In genomic region chr18:45590546-45590945, GRCh38 we compare ENCODE assay signal across 30 cellular contexts. TPM values are rescaled to one million over a fixed set of nuclear protein-coding genes. Genes with fewer than 3 reads are reported as not detected.
DNase-seq lines count a peak whose midpoint lies in the region; ATAC-seq, FAIRE-seq and TF ChIP-seq lines count a peak whose summit lies in the region.
"Had no signal": no experiment of that assay in that cellular context is flagged by ENCODE, and none has a peak within 500 bp of the region (broad histone marks: within the 10 kb centered on the region; RNA-seq: fewer than 3 reads in every experiment).

No MANE protein-coding gene starts in this region.

- H4K91ac ChIP-seq in H1 (replicated peaks; ENCODE audit: insufficient read length, low read length), result no peak overlapping the region

- CTCF ChIA-PET in H1 (lab: Charles Lee; ENCODE audit: partially characterized antibody), result interaction anchor here (1.1 to 2.3 kb wide), 7 partner anchors 9 to 30 kb away, joined by 3 to 6 read pairs (median 5); no protein-coding TSS in a partner anchor
- CTCF ChIA-PET in activated naive CD4-positive, alpha-beta T cell treated with anti-CD3 and anti-CD28 coated beads, Interleukin-2, amount 10 ng/mL, durations not matched to agents 7 days and 5 days (lab: Charles Lee), result no interaction called here

- H2AK5ac ChIP-seq in H1 (ENCODE audit: low read depth, low read length), result no peak overlapping the region

- H3K9ac ChIP-seq in H1 (replicated peaks in 1 of 4; ENCODE audit: extremely low read depth in 1 of 4, low read depth in 3 of 4, low read length in 3 of 4), result no peak overlapping the region
- H3K9ac ChIP-seq in smooth muscle cell (ENCODE audit: low read depth), result no peak overlapping the region

- H3K27ac Mint-ChIP-seq in activated naive CD4-positive, alpha-beta T cell treated with anti-CD3 and anti-CD28 coated beads, Interleukin-2, amount 10 ng/mL, durations not matched to agents 7 days and 5 days, result no peak overlapping the region
- H3K27ac Mint-ChIP-seq: activated naive CD8-positive, alpha-beta T cell; activated T-helper 17 cell treated with anti-CD3 and anti-CD28 coated beads, Interleukin-2, amount 50 U/mL, for 72 hours; CD14-positive monocyte; memory B cell; stimulated activated naive CD8-positive, alpha-beta T cell treated with anti-CD3 and anti-CD28 coated beads, Interleukin-15, amount 100 ng/mL, for 72 hours had no signal

- no peak overlapping the region for H3K14ac ChIP-seq in H1 (ENCODE audit: insufficient read length)

- H3K79me1 ChIP-seq in H1 (ENCODE audit: low read depth, low read length), result no peaks in the 10 kb centered on the region

- H2AFZ ChIP-seq in H1 (ENCODE audit: low read length) (no peak overlapping the region), smooth muscle cell (ENCODE audit: low read depth) (no peak overlapping the region)
- H2AFZ ChIP-seq: PC-9 had no signal

- H3K27me3 Mint-ChIP-seq in activated naive CD4-positive, alpha-beta T cell treated with anti-CD3 and anti-CD28 coated beads, Interleukin-2, amount 10 ng/mL, durations not matched to agents 7 days and 5 days, result peaks cover 13% of the 10 kb centered on the region
- H3K27me3 Mint-ChIP-seq: activated naive CD8-positive, alpha-beta T cell; naive B cell; stimulated activated naive CD8-positive, alpha-beta T cell treated with anti-CD3 and anti-CD28 coated beads, Interleukin-15, amount 100 ng/mL, for 72 hours had no signal

- H3K79me2 ChIP-seq in H1 (ENCODE audit: control insufficient read depth in 1 of 2, insufficient read depth in 2 of 2, low read length in 2 of 2) (no peaks in the 10 kb centered on the region), smooth muscle cell (ENCODE audit: low read depth) (no peaks in the 10 kb centered on the region)

- no peaks in the 10 kb centered on the region for H3K36me3 ChIP-seq in H1 (ENCODE audit: control insufficient read depth in 2 of 4, insufficient read depth in 4 of 4, low read length in 3 of 4)
- H3K36me3 ChIP-seq in smooth muscle cell (ENCODE audit: low read depth), result no peaks in the 10 kb centered on the region
- H3K36me3 ChIP-seq: thyroid gland had no signal

- H3K56ac ChIP-seq in H1 (replicated peaks; ENCODE audit: insufficient read length, low read depth, low read length), result no peak overlapping the region

- H3K27ac ChIP-seq in H1 (ENCODE audit: low read depth, low read length), result no peak overlapping the region
- H3K27ac ChIP-seq in smooth muscle cell (ENCODE audit: low read depth), result no peak overlapping the region
- H3K27ac ChIP-seq: PC-9, thyroid gland had no signal

- H3F3A ChIP-seq in smooth muscle cell (ENCODE audit: low read depth), result peaks cover 28% of the 10 kb centered on the region

- no peak for TF ChIP-seq POLR2A in H1 (IDR thresholded peaks at IDR 0.05; ENCODE audit: control extremely low read depth in 1 of 2, low read depth in 2 of 2, low read length in 2 of 2)

- TF ChIP-seq RAD21 in Ishikawa (IDR thresholded peaks at IDR 0.05; ENCODE audit: low read depth) (no peak), H1 (IDR thresholded peaks at IDR 0.05 in 1 of 2, conservative IDR thresholded peaks at IDR 0.05 in 1 of 2; ENCODE audit: low read depth in 2 of 2, low read length in 2 of 2) (no peak)

- H3K23me2 ChIP-seq in H1 (ENCODE audit: low read depth, low read length), result no peaks in the 10 kb centered on the region

- H3K9me3 Mint-ChIP-seq in activated naive CD4-positive, alpha-beta T cell treated with anti-CD3 and anti-CD28 coated beads, Interleukin-2, amount 10 ng/mL, durations not matched to agents 7 days and 5 days, result no peaks in the 10 kb centered on the region
- H3K9me3 Mint-ChIP-seq: activated T-helper 17 cell treated with anti-CD3 and anti-CD28 coated beads, Interleukin-2, amount 50 U/mL, for 72 hours; H9; memory B cell; naive B cell; stimulated activated naive CD8-positive, alpha-beta T cell treated with anti-CD3 and anti-CD28 coated beads, Interleukin-15, amount 100 ng/mL, for 72 hours had no signal

- POLR2A ChIA-PET in H1 (lab: Charles Lee; ENCODE audit: partially characterized antibody), result interaction anchor here (1.0 to 1.3 kb wide), 2 partner anchors 10 kb away, joined by 3 read pairs; no protein-coding TSS in a partner anchor

- H3K36me3 Mint-ChIP-seq in activated naive CD4-positive, alpha-beta T cell treated with anti-CD3 and anti-CD28 coated beads, Interleukin-2, amount 10 ng/mL, durations not matched to agents 7 days and 5 days, result no peaks in the 10 kb centered on the region
- H3K36me3 Mint-ChIP-seq: activated naive CD8-positive, alpha-beta T cell; CD14-positive monocyte; memory B cell; naive B cell had no signal

- H3K18ac ChIP-seq in H1 (ENCODE audit: extremely low read depth, low read length), result no peak overlapping the region

- intact Hi-C loops in left colon (cut with DNase I, micrococcal nuclease), result no loop called here

- H3K4me1 ChIP-seq in H1 (replicated peaks in 1 of 4; ENCODE audit: control insufficient read depth in 3 of 4, insufficient read depth in 4 of 4, low read length in 3 of 4), result peaks cover 7 to 20% (median 13%) of the 10 kb centered on the region in 4 experiments; a peak in 6 of 7 replicates
- peaks cover 11% of the 10 kb centered on the region for H3K4me1 ChIP-seq in smooth muscle cell (ENCODE audit: low read depth)
- H3K4me1 ChIP-seq: thyroid gland had no signal

- no peak overlapping the region for H3K23ac ChIP-seq in H1 (ENCODE audit: insufficient read length)

- H3K9me3 ChIP-seq in H1 (ENCODE audit: insufficient read depth in 2 of 2, low read depth in 1 of 2, low read length in 1 of 2), result no peaks in the 10 kb centered on the region
- H3K9me3 ChIP-seq in smooth muscle cell (replicated peaks; ENCODE audit: low read depth), result no peaks in the 10 kb centered on the region
- H3K9me3 ChIP-seq: thyroid gland had no signal

- no peak overlapping the region for H2BK120ac ChIP-seq in H1 (replicated peaks; ENCODE audit: low read depth, low read length)

- no peak overlapping the region for H3K4ac ChIP-seq in H1 (replicated peaks; ENCODE audit: insufficient read length, low read depth, low read length)

- H3K4me3 Mint-ChIP-seq in activated naive CD4-positive, alpha-beta T cell treated with anti-CD3 and anti-CD28 coated beads, Interleukin-2, amount 10 ng/mL, durations not matched to agents 7 days and 5 days, result no peak overlapping the region
- H3K4me3 Mint-ChIP-seq: activated naive CD8-positive, alpha-beta T cell; activated T-helper 17 cell treated with anti-CD3 and anti-CD28 coated beads, Interleukin-2, amount 50 U/mL, for 72 hours; CD14-positive monocyte; H9; memory B cell; naive B cell; stimulated activated naive CD8-positive, alpha-beta T cell treated with anti-CD3 and anti-CD28 coated beads, Interleukin-15, amount 100 ng/mL, for 72 hours had no signal

- no peak overlapping the region for H4K8ac ChIP-seq in H1 (ENCODE audit: extremely low read depth, insufficient read depth, low read length)

- H3K4me3 ChIP-seq in H1 (ENCODE audit: extremely low read depth in 1 of 4, insufficient read depth in 2 of 4, low read depth in 3 of 4, low read length in 4 of 4), result no peak overlapping the region
- H3K4me3 ChIP-seq in smooth muscle cell, result no peak overlapping the region
- H3K4me3 ChIP-seq: GM12878, PC-9, thyroid gland had no signal

- no peak for TF ChIP-seq CTCF in H1 (IDR thresholded peaks at IDR 0.05; ENCODE audit: control extremely low read depth in 1 of 3, insufficient read depth in 1 of 3, low read depth in 1 of 3, low read length in 3 of 3)
- no peak for TF ChIP-seq CTCF in smooth muscle cell (IDR thresholded peaks at IDR 0.05; ENCODE audit: borderline replicate concordance, insufficient read depth, poor library complexity, severe bottlenecking)

- H4K5ac ChIP-seq in H1 (ENCODE audit: insufficient read length, low read depth, low read length), result no peak overlapping the region

- H2BK12ac ChIP-seq in H1 (ENCODE audit: low read depth, low read length), result peak overlapping the region; percentile 44; the same call in 1 of the 2 replicates

- no peaks in the 10 kb centered on the region for H3K4me1 Mint-ChIP-seq in activated naive CD4-positive, alpha-beta T cell treated with anti-CD3 and anti-CD28 coated beads, Interleukin-2, amount 10 ng/mL, durations not matched to agents 7 days and 5 days
- H3K4me1 Mint-ChIP-seq: activated T-helper 17 cell treated with anti-CD3 and anti-CD28 coated beads, Interleukin-2, amount 50 U/mL, for 72 hours; naive B cell; stimulated activated naive CD8-positive, alpha-beta T cell treated with anti-CD3 and anti-CD28 coated beads, Interleukin-15, amount 100 ng/mL, for 72 hours had no signal

- peak; percentile 19 for ATAC-seq in left colon
- no peak for ATAC-seq in HG03521 (IDR thresholded peaks at IDR 0.05; ENCODE audit: unreplicated experiment)
- ATAC-seq: activated T-helper 17 cell treated with anti-CD3 and anti-CD28 coated beads, Interleukin-2, amount 50 U/mL, for 72 hours; GM12878; stimulated activated naive CD8-positive, alpha-beta T cell treated with anti-CD3 and anti-CD28 coated beads, Interleukin-15, amount 100 ng/mL, for 72 hours had no signal

- 87% methylated on average over 3 of the region's 3 CpGs; no CpG with 5 or more reads in 1 of the 2 experiments for WGBS in H1 (ENCODE audit: extremely low coverage in 1 of 2, insufficient coverage in 1 of 2, insufficient read length in 1 of 2, insufficient replicate concordance in 2 of 2, low coverage in 1 of 2, low lambda C conversion rate in 2 of 2, missing lambda C conversion rate in 1 of 2), 2 experiments
- WGBS in smooth muscle cell (ENCODE audit: low lambda C conversion rate), result 90% methylated on average over 3 of the region's 3 CpGs

- H3K4me2 ChIP-seq in H1 (ENCODE audit: insufficient read depth in 1 of 2, low read depth in 2 of 2, low read length in 2 of 2), result no peak overlapping the region
- peak overlapping the region; percentile 76 for H3K4me2 ChIP-seq in smooth muscle cell
- H3K4me2 ChIP-seq: PC-9 had no signal

- no peaks in the 10 kb centered on the region for H4K20me1 ChIP-seq in H1 (replicated peaks in 1 of 2; ENCODE audit: control insufficient read depth in 1 of 2, insufficient read depth in 2 of 2, low read length in 2 of 2)
- no peaks in the 10 kb centered on the region for H4K20me1 ChIP-seq in smooth muscle cell (ENCODE audit: low read depth)

- FAIRE-seq in H1 (lab: Jason Lieb, UNC), result no peak
- FAIRE-seq: colon, GM12878 had no signal

- H2BK20ac ChIP-seq in H1 (ENCODE audit: low read length), result peak overlapping the region; percentile 15; the same call in 1 of the 2 replicates

- TF ChIP-seq EP300 in Ishikawa (IDR thresholded peaks at IDR 0.05; ENCODE audit: borderline replicate concordance) (peak; percentile 27; the same call in 1 of the 2 replicates), H1 (IDR thresholded peaks at IDR 0.05; ENCODE audit: borderline replicate concordance in 1 of 2, low read depth in 2 of 2, low read length in 2 of 2) (no peak)

- H3K27me3 ChIP-seq in H1 (replicated peaks in 1 of 4; ENCODE audit: control insufficient read depth in 3 of 4, extremely low read depth in 1 of 4, insufficient read depth in 3 of 4, low read length in 3 of 4) (0 out of 7 replicates have a peak, but pooled peaks cover 0 to 2% (median 0%) of the 10 kb centered on the region in 4 experiments), smooth muscle cell (ENCODE audit: low read depth) (no peaks in the 10 kb centered on the region)
- H3K27me3 ChIP-seq: thyroid gland had no signal

- DNase-seq in H1 (ENCODE audit: low read depth in 1 of 2, low spot score in 2 of 2), result no peak
- no peak for DNase-seq in left colon
- no peak for DNase-seq in smooth muscle cell (lab: John Stamatoyannopoulos, UW; ENCODE audit: unreplicated experiment)
- DNase-seq in T1000 (lab: John Stamatoyannopoulos, UW), result no peak
- DNase-seq in activated naive CD4-positive, alpha-beta T cell treated with anti-CD3 and anti-CD28 coated beads, Interleukin-2, amount 10 ng/mL, durations not matched to agents 7 days and 5 days, result no peak
- DNase-seq in mesenteric fat pad (ENCODE audit: low spot score), result no peak
- DNase-seq: activated CD4-positive, alpha-beta T cell treated with anti-CD3 and anti-CD28 coated beads, Interleukin-2, amount 50 U/mL, for 48 hours; activated CD8-positive, alpha-beta memory T cell treated with anti-CD3 and anti-CD28 coated beads, Interleukin-2, amount 50 U/mL, for 4 hours; Calu3; effector CD8-positive, alpha-beta T cell; erythroblast; foreskin melanocyte; H9; islet precursor cell; naive B cell; NCI-H1417 treated with DMSO at 0.1 percent for 48 hours; NCI-H510A treated with DMSO at 0.1 percent for 48 hours; PC-9; SHP77 treated with DMSO at 0.1 percent for 48 hours; stimulated activated naive CD8-positive, alpha-beta T cell treated with anti-CD3 and anti-CD28 coated beads, Interleukin-15, amount 100 ng/mL, for 72 hours; thyroid gland had no signal

- no peak overlapping the region for H2BK15ac ChIP-seq in H1 (ENCODE audit: low read length)

- H2BK5ac ChIP-seq in H1 (ENCODE audit: low read depth, low read length), result no peak overlapping the region

RNA-seq across cellular contexts. Expression of gene SLC14A2, which starts 24.7 kb away (rescaled TPM):
- 0.06 TPM in 1 of 2 replicates, not detected in the other for total RNA-seq in H1 (2021; fragmentation: NEBNext Ultra II Directional; extraction: Animal tissue kit (Norgen Biotek cat#: 25700))
- 0.06 TPM in 2 replicates for polyA plus RNA-seq in H1 (2011; rRNA removed)
- polyA plus RNA-seq in H1 (2011; cell fraction: cytosol; rRNA removed), result 0.05 TPM
- polyA plus RNA-seq in H1 (2011; cell fraction: nucleus; rRNA removed), result 0.04 TPM
- 0.05 TPM in 1 of 4 replicates, not detected in the others for polyA plus RNA-seq in H1 (2012, experiment 1 of 2)
- polyA plus RNA-seq in H1 (2012, experiment 2 of 2), result not detected
- polyA plus RNA-seq in H1 (2013, experiment 1 of 2), result 0.06 TPM
- polyA plus RNA-seq in H1 (2013, experiment 2 of 2), result 0.09 TPM
- polyA minus RNA-seq in H1 (2011; rRNA and poly(A)+ RNA removed), result 0.12 and 0.28 TPM in 2 replicates
- not detected for polyA minus RNA-seq in H1 (2011; cell fraction: cytosol; rRNA and poly(A)+ RNA removed)
- polyA minus RNA-seq in H1 (2011; cell fraction: nucleus; rRNA and poly(A)+ RNA removed), result not detected
- under 1 TPM in 1 of 2 donors, not detected in 1; 0.12 TPM for total RNA-seq in left colon
- 0.22 TPM in 2 replicates for total RNA-seq in smooth muscle cell
- polyA plus RNA-seq in smooth muscle cell, result not detected in 2 replicates
- total RNA-seq in mesenteric fat pad, result 0.45 TPM
- total RNA-seq: Calu3, Daoy, PC-9 had no signal
- polyA plus RNA-seq: CD14-positive monocyte had no signal
